ENCODE assay signal across 2 cellular contexts in the genomic region with DNA sequence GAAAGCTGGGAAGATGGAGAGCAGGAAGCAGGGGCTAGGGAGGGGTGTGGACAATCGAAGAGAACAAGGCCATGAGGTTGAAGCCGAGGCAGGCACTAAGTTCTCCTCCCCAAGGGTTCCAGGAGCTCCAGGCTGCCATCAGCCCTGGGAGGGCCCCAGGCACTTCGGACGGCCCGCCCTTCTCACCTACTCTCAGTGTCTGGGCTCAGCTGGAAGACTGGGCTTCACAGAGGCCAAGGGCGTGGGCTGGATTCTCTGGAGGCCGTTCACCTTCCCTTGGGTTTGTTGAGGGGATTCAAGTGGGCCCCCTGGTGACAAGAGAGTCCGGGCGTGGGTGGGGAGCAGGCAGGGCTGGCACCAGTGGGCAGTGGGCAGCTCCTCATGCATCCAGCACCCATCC.
TF ChIP-seq lines count a peak whose summit lies in the region.

No MANE protein-coding gene starts in this region.

TF ChIP-seq in SK-N-SH, 30 proteins besides CTCF, POLR2A, EP300 and RAD21 (continued from another document):
- TF ChIP-seq RXRA (IDR thresholded peaks at IDR 0.05; ENCODE audit: borderline replicate concordance, low read depth): no peak
- TF ChIP-seq NRF1 (IDR thresholded peaks at IDR 0.05; ENCODE audit: low read depth, low read length): no peak
- TF ChIP-seq, protein P1, sequence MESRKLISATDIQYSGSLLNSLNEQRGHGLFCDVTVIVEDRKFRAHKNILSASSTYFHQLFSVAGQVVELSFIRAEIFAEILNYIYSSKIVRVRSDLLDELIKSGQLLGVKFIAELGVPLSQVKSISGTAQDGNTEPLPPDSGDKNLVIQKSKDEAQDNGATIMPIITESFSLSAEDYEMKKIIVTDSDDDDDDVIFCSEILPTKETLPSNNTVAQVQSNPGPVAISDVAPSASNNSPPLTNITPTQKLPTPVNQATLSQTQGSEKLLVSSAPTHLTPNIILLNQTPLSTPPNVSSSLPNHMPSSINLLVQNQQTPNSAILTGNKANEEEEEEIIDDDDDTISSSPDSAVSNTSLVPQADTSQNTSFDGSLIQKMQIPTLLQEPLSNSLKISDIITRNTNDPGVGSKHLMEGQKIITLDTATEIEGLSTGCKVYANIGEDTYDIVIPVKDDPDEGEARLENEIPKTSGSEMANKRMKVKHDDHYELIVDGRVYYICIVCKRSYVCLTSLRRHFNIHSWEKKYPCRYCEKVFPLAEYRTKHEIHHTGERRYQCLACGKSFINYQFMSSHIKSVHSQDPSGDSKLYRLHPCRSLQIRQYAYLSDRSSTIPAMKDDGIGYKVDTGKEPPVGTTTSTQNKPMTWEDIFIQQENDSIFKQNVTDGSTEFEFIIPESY (IDR thresholded peaks at IDR 0.05; ENCODE audit: borderline replicate concordance, low read depth): no peak
- no peak for TF ChIP-seq FOXJ3 (CRISPR knock-in tag; IDR thresholded peaks at IDR 0.05)
- TF ChIP-seq, protein P2, sequence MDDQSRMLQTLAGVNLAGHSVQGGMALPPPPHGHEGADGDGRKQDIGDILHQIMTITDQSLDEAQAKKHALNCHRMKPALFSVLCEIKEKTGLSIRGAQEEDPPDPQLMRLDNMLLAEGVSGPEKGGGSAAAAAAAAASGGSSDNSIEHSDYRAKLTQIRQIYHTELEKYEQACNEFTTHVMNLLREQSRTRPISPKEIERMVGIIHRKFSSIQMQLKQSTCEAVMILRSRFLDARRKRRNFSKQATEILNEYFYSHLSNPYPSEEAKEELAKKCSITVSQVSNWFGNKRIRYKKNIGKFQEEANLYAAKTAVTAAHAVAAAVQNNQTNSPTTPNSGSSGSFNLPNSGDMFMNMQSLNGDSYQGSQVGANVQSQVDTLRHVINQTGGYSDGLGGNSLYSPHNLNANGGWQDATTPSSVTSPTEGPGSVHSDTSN (IDR thresholded peaks at IDR 0.05): no peak
- TF ChIP-seq IRF3 (IDR thresholded peaks at IDR 0.05; ENCODE audit: low read depth, low read length): no peak
TF ChIP-seq in SK-N-SH: peak in this region for 0.

TF ChIP-seq in SK-N-SH treated with all-trans-retinoic acid at 6 μM for 48 hours, 23 proteins besides CTCF, POLR2A, EP300 and RAD21 (continued from another document):
- TF ChIP-seq TSHZ2 (CRISPR knock-in tag; IDR thresholded peaks at IDR 0.05) (no peak), ZNF8 (CRISPR knock-in tag; IDR thresholded peaks at IDR 0.05) (no peak), ESRRG (CRISPR knock-in tag; IDR thresholded peaks at IDR 0.05) (no peak), ZFP3 (CRISPR knock-in tag; IDR thresholded peaks at IDR 0.05) (no peak), CSDC2 (CRISPR knock-in tag; IDR thresholded peaks at IDR 0.05) (no peak), ARNTL (CRISPR knock-in tag; IDR thresholded peaks at IDR 0.05; ENCODE audit: borderline replicate concordance, low read depth) (no peak), SNAI2 (CRISPR knock-in tag; IDR thresholded peaks at IDR 0.05) (no peak), ZNF70 (CRISPR knock-in tag; IDR thresholded peaks at IDR 0.05) (no peak), PPARA (CRISPR knock-in tag; IDR thresholded peaks at IDR 0.05; ENCODE audit: borderline replicate concordance) (no peak)
- TF ChIP-seq, protein P3, sequence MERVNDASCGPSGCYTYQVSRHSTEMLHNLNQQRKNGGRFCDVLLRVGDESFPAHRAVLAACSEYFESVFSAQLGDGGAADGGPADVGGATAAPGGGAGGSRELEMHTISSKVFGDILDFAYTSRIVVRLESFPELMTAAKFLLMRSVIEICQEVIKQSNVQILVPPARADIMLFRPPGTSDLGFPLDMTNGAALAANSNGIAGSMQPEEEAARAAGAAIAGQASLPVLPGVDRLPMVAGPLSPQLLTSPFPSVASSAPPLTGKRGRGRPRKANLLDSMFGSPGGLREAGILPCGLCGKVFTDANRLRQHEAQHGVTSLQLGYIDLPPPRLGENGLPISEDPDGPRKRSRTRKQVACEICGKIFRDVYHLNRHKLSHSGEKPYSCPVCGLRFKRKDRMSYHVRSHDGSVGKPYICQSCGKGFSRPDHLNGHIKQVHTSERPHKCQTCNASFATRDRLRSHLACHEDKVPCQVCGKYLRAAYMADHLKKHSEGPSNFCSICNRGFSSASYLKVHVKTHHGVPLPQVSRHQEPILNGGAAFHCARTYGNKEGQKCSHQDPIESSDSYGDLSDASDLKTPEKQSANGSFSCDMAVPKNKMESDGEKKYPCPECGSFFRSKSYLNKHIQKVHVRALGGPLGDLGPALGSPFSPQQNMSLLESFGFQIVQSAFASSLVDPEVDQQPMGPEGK (CRISPR knock-in tag; IDR thresholded peaks at IDR 0.05; ENCODE audit: borderline replicate concordance): no peak
